In the genomic region with DNA sequence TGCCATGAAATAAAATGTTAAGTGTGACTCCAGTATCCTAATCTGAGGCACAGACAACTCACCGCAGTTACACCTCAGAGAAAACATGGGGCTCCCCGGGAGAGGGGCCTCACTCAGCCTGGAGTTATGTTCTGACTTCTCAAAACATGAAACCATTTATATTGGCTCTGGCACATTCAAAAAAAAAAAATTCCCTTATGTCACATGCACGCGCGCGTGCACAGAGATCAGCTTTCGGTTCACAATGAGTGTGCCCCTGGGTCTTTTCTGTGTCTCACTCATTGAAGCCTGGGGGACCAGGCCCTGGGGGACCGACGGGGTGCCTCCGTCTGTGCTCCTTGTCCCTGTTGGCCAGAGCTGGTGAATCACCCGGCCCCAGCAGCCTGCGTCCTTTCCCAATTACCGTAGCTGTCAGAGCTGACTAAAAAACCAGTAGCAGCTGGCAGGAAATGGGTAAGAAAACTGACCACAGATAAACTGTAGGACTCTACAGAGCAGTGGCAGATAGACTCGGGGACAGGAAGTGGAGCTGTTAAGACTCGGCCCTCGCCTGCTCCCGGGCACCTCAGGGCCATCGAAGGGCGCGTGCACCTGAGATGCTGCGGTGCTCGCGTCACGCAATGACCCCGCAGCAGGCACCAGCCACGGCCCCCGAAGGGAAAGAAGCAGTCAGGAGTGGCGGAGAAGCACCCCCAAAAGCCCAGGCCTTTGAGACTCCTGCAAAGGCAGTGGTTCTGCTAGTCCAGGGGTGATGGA, we compare ENCODE assay signal across 9 cellular contexts.
DNase-seq lines count a peak whose midpoint lies in the region; ATAC-seq and TF ChIP-seq lines count a peak whose summit lies in the region.
"Had no signal": no experiment of that assay in that cellular context is flagged by ENCODE, and none has a peak within 500 bp of the region (broad histone marks: within the 10 kb centered on the region; RNA-seq: fewer than 3 reads in every experiment).

No MANE protein-coding gene starts in this region.

- H3K27me3 ChIP-seq in Peyer's patch, result no peaks in the 10 kb centered on the region

- peak overlapping the region; percentile 54 to 78 (median 66) for H3K27ac ChIP-seq in Peyer's patch

- in situ Hi-C loops in ACHN (cut with HindIII; ENCODE audit: low pct_ligation_motif_present, low pct_unique_long_range_greater_than_20kb, low sequenced_read_pairs), result no loop called here

- no peaks in the 10 kb centered on the region for H3K9me3 ChIP-seq in Peyer's patch

- H3K4me3 Mint-ChIP-seq in immature natural killer cell, result peak overlapping the region; percentile 84 to 92 (median 88)

- H3K27ac Mint-ChIP-seq in immature natural killer cell, result peak overlapping the region; percentile 98 to 100 (median 99)

- ATAC-seq in GM18868 (IDR thresholded peaks at IDR 0.05; ENCODE audit: unreplicated experiment), result peak; percentile 75
- ATAC-seq in HG03045 (IDR thresholded peaks at IDR 0.05; ENCODE audit: unreplicated experiment), result peak; percentile 65
- ATAC-seq: left colon had no signal

- no peaks in the 10 kb centered on the region for H3K9me3 Mint-ChIP-seq in immature natural killer cell

- H3K4me3 ChIP-seq in Peyer's patch, result peak overlapping the region in 1 of 4 donors; percentile 10

- H3K4me1 Mint-ChIP-seq in immature natural killer cell, result peaks cover 87 to 92% of the 10 kb centered on the region in 2 donors

- DNase-seq in ACHN (peak; percentile 82), Peyer's patch (peak in 2 of 3 donors; percentile 60 to 79), immature natural killer cell (peak; percentile 81 to 82 (median 81))
- peak; percentile 34 for DNase-seq in activated gamma-delta T cell treated with anti-CD3 and anti-CD28 coated beads, Interleukin-2, amount 50 U/mL, for 16 hours (ENCODE audit: low read depth)
- peak; percentile 54 to 76 (median 64) for DNase-seq in stimulated activated CD4-positive, alpha-beta T cell treated with anti-CD3 and anti-CD28 coated beads, TNF-alpha, amount 100 ng/mL, for 24 hours (ENCODE audit: low read depth in 3 of 3)
- no peak for DNase-seq in effector CD4-positive, alpha-beta T cell

- TF ChIP-seq CTCF in Peyer's patch (IDR thresholded peaks at IDR 0.05), result no peak

- H3K36me3 Mint-ChIP-seq in immature natural killer cell, result no peaks in the 10 kb centered on the region

- no peaks in the 10 kb centered on the region for H3K36me3 ChIP-seq in Peyer's patch

- H3K27me3 Mint-ChIP-seq in immature natural killer cell (ENCODE audit: low read depth in 3 of 3), result peaks cover 2 to 18% (median 6%) of the 10 kb centered on the region in 3 donors

- H3K4me1 ChIP-seq in Peyer's patch, result peaks cover 0 to 27% (median 23%) of the 10 kb centered on the region in 4 donors

- TF ChIP-seq POLR2A in Peyer's patch (IDR thresholded peaks at IDR 0.05), result peak; percentile 2 to 36
